Comparison of ENCODE assay signal across 8 cellular contexts in genomic region chr2:86195055-86195807, GRCh38. TPM values are rescaled to one million over a fixed set of nuclear protein-coding genes. Genes with fewer than 3 reads are reported as not detected.
DNase-seq lines count a peak whose midpoint lies in the region; ATAC-seq and TF ChIP-seq lines count a peak whose summit lies in the region.

IMMT (minus strand) TSS chr2:86195462; CDS start chr2:86195382, 80 bp downstream.

- peaks cover 53% of the 10 kb centered on the region for H3K4me1 Mint-ChIP-seq in activated naive CD8-positive, alpha-beta T cell (ENCODE audit: low read depth)
- peaks cover 7% of the 10 kb centered on the region for H3K4me1 Mint-ChIP-seq in glutamatergic neuron (ENCODE audit: low read depth, unreplicated experiment)
- H3K4me1 Mint-ChIP-seq in osteocyte (ENCODE audit: unreplicated experiment) = peaks cover 51% of the 10 kb centered on the region

- H3K4me1 ChIP-seq in thymus (ENCODE audit: control insufficient read depth, insufficient read depth, low read length) = peaks cover 14% of the 10 kb centered on the region

- WGBS in thymus = under 1% methylated on average over 74 of the region's 74 CpGs

- H3K36me3 Mint-ChIP-seq in activated naive CD8-positive, alpha-beta T cell = peaks cover 8% of the 10 kb centered on the region
- H3K36me3 Mint-ChIP-seq in glutamatergic neuron (ENCODE audit: unreplicated experiment) (no peaks in the 10 kb centered on the region), osteocyte (ENCODE audit: unreplicated experiment) (peaks cover 5% of the 10 kb centered on the region)

- no peaks in the 10 kb centered on the region for H3K27me3 ChIP-seq in GM06990 (replicated peaks; ENCODE audit: control insufficient read depth, insufficient read depth, low read length)
- no peaks in the 10 kb centered on the region for H3K27me3 ChIP-seq in thymus (ENCODE audit: control insufficient read depth, insufficient read depth)

- H3K27ac ChIP-seq in thymus (ENCODE audit: low read depth) = peak within 1 kb of the TSS; percentile 95

- H3K27ac Mint-ChIP-seq in activated naive CD8-positive, alpha-beta T cell = peak within 1 kb of the TSS; percentile 93
- H3K27ac Mint-ChIP-seq in glutamatergic neuron (ENCODE audit: unreplicated experiment) = peak within 1 kb of the TSS; percentile 99
- H3K27ac Mint-ChIP-seq in osteocyte (ENCODE audit: unreplicated experiment) = peak within 1 kb of the TSS; percentile 93

- no peaks in the 10 kb centered on the region for H3K9me3 Mint-ChIP-seq in activated naive CD8-positive, alpha-beta T cell (ENCODE audit: low read depth)
- peaks cover 24% of the 10 kb centered on the region for H3K9me3 Mint-ChIP-seq in glutamatergic neuron (ENCODE audit: unreplicated experiment)
- H3K9me3 Mint-ChIP-seq in osteocyte (ENCODE audit: unreplicated experiment) = no peaks in the 10 kb centered on the region

- no peaks in the 10 kb centered on the region for H3K9me3 ChIP-seq in thymus (ENCODE audit: control insufficient read depth)

- peak within 1 kb of the TSS; percentile 92 for H3K4me3 Mint-ChIP-seq in activated naive CD8-positive, alpha-beta T cell
- H3K4me3 Mint-ChIP-seq in glutamatergic neuron (ENCODE audit: unreplicated experiment) (peak within 1 kb of the TSS; percentile 94), osteocyte (ENCODE audit: unreplicated experiment) (peak within 1 kb of the TSS; percentile 90)

- TF ChIP-seq CTCF in GM06990 (IDR thresholded peaks at IDR 0.05; ENCODE audit: insufficient read depth, low read length, poor library complexity, severe bottlenecking) = no peak
- TF ChIP-seq CTCF in glutamatergic neuron (IDR thresholded peaks at IDR 0.05; ENCODE audit: partially characterized antibody, unreplicated experiment) = no peak
- no peak for TF ChIP-seq CTCF in osteocyte (IDR thresholded peaks at IDR 0.05)

- H3K27me3 Mint-ChIP-seq in activated naive CD8-positive, alpha-beta T cell = no peaks in the 10 kb centered on the region
- H3K27me3 Mint-ChIP-seq in glutamatergic neuron (ENCODE audit: unreplicated experiment) = peaks cover 11% of the 10 kb centered on the region
- no peaks in the 10 kb centered on the region for H3K27me3 Mint-ChIP-seq in osteocyte (ENCODE audit: unreplicated experiment)

- H3K4me3 ChIP-seq in GM06990 (replicated peaks; ENCODE audit: low read depth, low read length) = peak within 1 kb of the TSS; percentile 91
- peak within 1 kb of the TSS; percentile 69 for H3K4me3 ChIP-seq in thymus (ENCODE audit: low read length)

- peak; percentile 86 for ATAC-seq in HG02588 (IDR thresholded peaks at IDR 0.05; ENCODE audit: unreplicated experiment)

- DNase-seq in GM06990 (ENCODE audit: extremely low read depth, insufficient read length) = peak; percentile 99
- DNase-seq in NCI-H1092 (lab: John Stamatoyannopoulos, UW) = peak; percentile 92
- peak; percentile 98 for DNase-seq in SKM-1 (lab: John Stamatoyannopoulos, UW; ENCODE audit: unreplicated experiment)
- DNase-seq in glutamatergic neuron = peak; percentile 98
- DNase-seq in osteocyte (ENCODE audit: extremely low spot score, unreplicated experiment) = peak; percentile 98

- H3K36me3 ChIP-seq in GM06990 (ENCODE audit: control insufficient read depth, insufficient read depth, low read length) (no peaks in the 10 kb centered on the region; the same call in 1 of the 2 replicates), thymus (ENCODE audit: control insufficient read depth, insufficient read depth) (no peaks in the 10 kb centered on the region)

RNA-seq across cellular contexts. Expression of gene IMMT, which starts in this region (rescaled TPM):
- total RNA-seq in glutamatergic neuron (ENCODE audit: unreplicated experiment) (124 TPM), osteocyte (79.9 and 81.8 TPM in 2 replicates)
- 45.9 TPM for polyA plus RNA-seq in thymus

Comparison
In these comparisons a context has a peak if more than half of its experiments do, and no peak if none do; other contexts are left out.
1. Peak in every context shown above with its lines: DNase-seq, ATAC-seq, H3K4me3 ChIP-seq and H3K27ac ChIP-seq.